ENCODE assay signal across 13 cellular contexts in genomic region chr1:198676253-198676652, GRCh38. TPM values are rescaled to one million over a fixed set of nuclear protein-coding genes. Genes with fewer than 3 reads are reported as not detected.
DNase-seq lines count a peak whose midpoint lies in the region; ATAC-seq, FAIRE-seq and TF ChIP-seq lines count a peak whose summit lies in the region.
"Had no signal": no experiment of that assay in that cellular context is flagged by ENCODE, and none has a peak within 500 bp of the region (broad histone marks: within the 10 kb centered on the region; RNA-seq: fewer than 3 reads in every experiment).

No MANE protein-coding gene starts in this region.

- H3F3A ChIP-seq in OCI-LY1 (ENCODE audit: insufficient read depth, low read length) (peaks cover 5% of the 10 kb centered on the region), PC-9 (ENCODE audit: insufficient read depth, low read depth) (no peaks in the 10 kb centered on the region)

- no peak for DNase-seq in CD14-positive monocyte (ENCODE audit: low spot score)
- DNase-seq in H7 = peak; percentile 7
- DNase-seq in central memory CD4-positive, alpha-beta T cell = peak; percentile 45
- DNase-seq in urothelium cell line (ENCODE audit: low spot score) = no peak
- no peak for DNase-seq in PC-9
- DNase-seq: effector CD4-positive, alpha-beta T cell; left ventricle myocardium inferior; testis had no signal

- POLR2A ChIA-PET in PC-9 (lab: Charles Lee; ENCODE audit: unreplicated experiment) = no interaction called here

- H3K9me3 Mint-ChIP-seq in CD14-positive monocyte = peaks cover 0 to 3% (median 0%) of the 10 kb centered on the region in 7 donors

- peak overlapping the region in 1 of 2 donors; percentile 44 for H3K4me3 Mint-ChIP-seq in CD14-positive monocyte

- H3K9me3 ChIP-seq in OCI-LY1 (ENCODE audit: low read length) (no peaks in the 10 kb centered on the region), PC-9 (ENCODE audit: insufficient read depth, low read depth) (no peaks in the 10 kb centered on the region)
- H3K9me3 ChIP-seq: left ventricle myocardium inferior, testis had no signal

- H3K4me3 ChIP-seq in H7 (ENCODE audit: insufficient read depth, low read depth, low read length) (no peak overlapping the region), OCI-LY1 (ENCODE audit: low read depth, low read length, poor library complexity, severe bottlenecking) (peak overlapping the region; percentile 25), PC-9 (no peak overlapping the region)
- H3K4me3 ChIP-seq: left ventricle myocardium inferior, testis had no signal

- H3K4me1 ChIP-seq in OCI-LY1 (ENCODE audit: insufficient read depth, low read length, severe bottlenecking) (peaks cover 100% of the 10 kb centered on the region), PC-9 (replicated peaks; ENCODE audit: insufficient read depth) (peaks cover 13% of the 10 kb centered on the region)
- H3K4me1 ChIP-seq: left ventricle myocardium inferior, testis had no signal

- peaks cover 50 to 75% of the 10 kb centered on the region in 2 donors for H3K36me3 Mint-ChIP-seq in CD14-positive monocyte

- H3K27ac Mint-ChIP-seq in CD14-positive monocyte = peak overlapping the region; percentile 91 to 99 (median 95)

- H3K36me3 ChIP-seq in H7 (replicated peaks; ENCODE audit: control insufficient read depth, insufficient read depth, low read length) = no peaks in the 10 kb centered on the region
- peaks cover 40% of the 10 kb centered on the region for H3K36me3 ChIP-seq in OCI-LY1 (ENCODE audit: insufficient read depth, low read length)
- no peaks in the 10 kb centered on the region for H3K36me3 ChIP-seq in PC-9 (ENCODE audit: low read depth)
- H3K36me3 ChIP-seq: left ventricle myocardium inferior had no signal

- H3K9ac ChIP-seq in OCI-LY1 (ENCODE audit: low read length) = peak overlapping the region; percentile 66; the same call in 1 of the 2 replicates

- no peaks in the 10 kb centered on the region for H3K27me3 Mint-ChIP-seq in CD14-positive monocyte (ENCODE audit: low read depth in 3 of 3)

- no peak for FAIRE-seq in urothelium cell line (lab: Jason Lieb, UNC)

- H3K4me2 ChIP-seq in OCI-LY1 (ENCODE audit: low read length) (peak overlapping the region; percentile 72), PC-9 (no peak overlapping the region)

- H2AFZ ChIP-seq in OCI-LY1 (ENCODE audit: low read length) = no peak overlapping the region
- H2AFZ ChIP-seq in PC-9 = no peak overlapping the region

- H3K79me2 ChIP-seq in OCI-LY1 (ENCODE audit: insufficient read depth, low read length) (peaks cover 51% of the 10 kb centered on the region), PC-9 (ENCODE audit: low read depth) (no peaks in the 10 kb centered on the region)

- H3K9me2 ChIP-seq in OCI-LY1 (ENCODE audit: low read depth, low read length) (no peaks in the 10 kb centered on the region), PC-9 (ENCODE audit: insufficient read depth) (no peaks in the 10 kb centered on the region)

- H3K4me1 Mint-ChIP-seq in CD14-positive monocyte = peaks cover 81% of the 10 kb centered on the region

- ATAC-seq in GM21786 (IDR thresholded peaks at IDR 0.05; ENCODE audit: unreplicated experiment) (no peak), GM21529 (IDR thresholded peaks at IDR 0.05; ENCODE audit: unreplicated experiment) (no peak)

- no peaks in the 10 kb centered on the region for H3K27me3 ChIP-seq in H7 (ENCODE audit: control insufficient read depth, insufficient read depth, low read length)
- H3K27me3 ChIP-seq in OCI-LY1 (ENCODE audit: insufficient read depth, low read length) = no peaks in the 10 kb centered on the region
- no peaks in the 10 kb centered on the region for H3K27me3 ChIP-seq in PC-9 (ENCODE audit: insufficient read depth, low read depth)
- H3K27me3 ChIP-seq: testis had no signal

- BruUV-seq in PC-9 (replicated peaks; lab: Mats Ljungman, UMichigan) = no TSS peak

- no peaks in the 10 kb centered on the region for H4K20me1 ChIP-seq in OCI-LY1 (ENCODE audit: insufficient read depth, low read length)
- H4K20me1 ChIP-seq in PC-9 (ENCODE audit: insufficient read depth) = no peaks in the 10 kb centered on the region

- CTCF ChIA-PET in PC-9 (lab: Charles Lee) = no interaction called here

- TF ChIP-seq CTCF in CD14-positive monocyte (IDR thresholded peaks at IDR 0.05) (no peak), OCI-LY1 (IDR thresholded peaks at IDR 0.05; ENCODE audit: low read length) (no peak), PC-9 (conservative IDR thresholded peaks at IDR 0.05) (no peak)

- H3K27ac ChIP-seq in OCI-LY1 (ENCODE audit: low read depth, low read length, poor library complexity, severe bottlenecking) (peak overlapping the region; percentile 100), PC-9 (no peak overlapping the region)
- H3K27ac ChIP-seq: C4-2B, left ventricle myocardium inferior, testis had no signal

- intact Hi-C loops in CD14-positive monocyte (cut with micrococcal nuclease) (no loop called here), PC-9 (cut with micrococcal nuclease; ENCODE audit: unreplicated experiment) (no loop called here)

RNA-seq across cellular contexts. Expression of gene PTPRC, which starts 37.4 kb away (rescaled TPM):
- polyA plus RNA-seq in CD14-positive monocyte = 100 to 1,000 TPM; 667 to 992 TPM
- total RNA-seq in H7 (2014; rRNA removed; shearing (Covaris generic)) = not detected in 2 replicates
- total RNA-seq in PC-9 (2021) = 0.58 and 0.79 TPM in 2 replicates
- total RNA-seq: pulmonary artery endothelial cell had no signal

Comparison
In these comparisons a context has a peak if more than half of its experiments do, and no peak if none do; other contexts are left out.
1. DNase-seq: peak in H7 (single experiment) and central memory CD4-positive, alpha-beta T cell (single experiment); none in CD14-positive monocyte (single experiment), urothelium cell line (single experiment) and PC-9 (0 of 2).